Comparison of ENCODE assay signal across 1 cellular context in the genomic region with DNA sequence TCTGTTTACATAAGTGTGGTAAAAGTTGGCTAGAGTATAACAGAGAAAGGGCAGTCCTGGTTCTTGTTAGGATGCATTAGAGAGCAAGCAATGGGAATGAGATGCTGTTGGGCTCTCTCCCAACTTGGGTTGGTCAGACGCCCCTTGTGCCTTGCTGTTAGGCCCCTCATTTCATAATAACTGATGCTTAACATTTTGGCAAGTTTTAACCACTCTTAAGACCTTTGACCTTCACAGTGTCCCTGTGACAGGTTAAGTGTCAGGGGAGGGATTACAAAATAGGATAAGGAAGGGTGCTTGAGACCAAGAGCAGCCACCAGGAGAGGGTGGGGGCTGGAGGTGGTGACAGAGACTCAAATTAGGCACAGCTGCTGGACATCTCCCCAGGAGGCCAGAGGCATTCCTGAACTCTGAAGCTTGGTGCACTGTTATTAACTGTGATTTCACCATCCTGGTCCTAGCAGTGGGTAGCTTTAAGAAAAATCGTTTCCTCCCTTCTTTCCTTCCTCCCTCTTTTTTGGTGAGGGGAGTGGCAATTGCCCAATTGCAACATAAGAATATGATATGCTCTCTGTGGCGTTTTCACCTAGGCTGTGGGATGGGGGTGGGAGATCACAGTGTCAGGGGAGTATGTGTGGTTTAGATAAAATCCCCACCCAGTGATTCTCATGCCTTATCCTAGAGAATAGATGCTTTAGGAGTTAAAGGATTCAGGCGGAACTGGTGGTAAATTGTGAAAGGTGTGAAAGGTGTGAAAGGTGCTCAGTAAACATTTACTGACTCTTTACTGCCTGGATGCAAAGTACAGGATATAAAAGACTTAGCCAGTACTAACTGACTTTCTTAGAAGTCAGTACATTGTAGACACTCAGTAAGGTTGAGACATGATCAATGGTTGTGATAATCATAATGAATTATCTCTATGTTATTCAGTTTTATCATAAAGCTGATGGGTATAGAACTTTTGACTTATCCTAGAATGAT.
TF ChIP-seq lines count a peak whose summit lies in the region.

No MANE protein-coding gene starts in this region.

TF ChIP-seq in HepG2, 621 proteins besides CTCF, POLR2A, EP300 and RAD21:
- TF ChIP-seq, protein P1, sequence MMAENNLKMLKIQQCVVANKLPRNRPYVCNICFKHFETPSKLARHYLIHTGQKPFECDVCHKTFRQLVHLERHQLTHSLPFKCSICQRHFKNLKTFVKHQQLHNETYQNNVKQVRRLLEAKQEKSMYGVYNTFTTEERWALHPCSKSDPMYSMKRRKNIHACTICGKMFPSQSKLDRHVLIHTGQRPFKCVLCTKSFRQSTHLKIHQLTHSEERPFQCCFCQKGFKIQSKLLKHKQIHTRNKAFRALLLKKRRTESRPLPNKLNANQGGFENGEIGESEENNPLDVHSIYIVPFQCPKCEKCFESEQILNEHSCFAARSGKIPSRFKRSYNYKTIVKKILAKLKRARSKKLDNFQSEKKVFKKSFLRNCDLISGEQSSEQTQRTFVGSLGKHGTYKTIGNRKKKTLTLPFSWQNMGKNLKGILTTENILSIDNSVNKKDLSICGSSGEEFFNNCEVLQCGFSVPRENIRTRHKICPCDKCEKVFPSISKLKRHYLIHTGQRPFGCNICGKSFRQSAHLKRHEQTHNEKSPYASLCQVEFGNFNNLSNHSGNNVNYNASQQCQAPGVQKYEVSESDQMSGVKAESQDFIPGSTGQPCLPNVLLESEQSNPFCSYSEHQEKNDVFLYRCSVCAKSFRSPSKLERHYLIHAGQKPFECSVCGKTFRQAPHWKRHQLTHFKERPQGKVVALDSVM (CRISPR knock-in tag; IDR thresholded peaks at IDR 0.05): no peak
- TF ChIP-seq NFIB (CRISPR knock-in tag; IDR thresholded peaks at IDR 0.05; ENCODE audit: borderline replicate concordance): no peak
- TF ChIP-seq, protein P2, sequence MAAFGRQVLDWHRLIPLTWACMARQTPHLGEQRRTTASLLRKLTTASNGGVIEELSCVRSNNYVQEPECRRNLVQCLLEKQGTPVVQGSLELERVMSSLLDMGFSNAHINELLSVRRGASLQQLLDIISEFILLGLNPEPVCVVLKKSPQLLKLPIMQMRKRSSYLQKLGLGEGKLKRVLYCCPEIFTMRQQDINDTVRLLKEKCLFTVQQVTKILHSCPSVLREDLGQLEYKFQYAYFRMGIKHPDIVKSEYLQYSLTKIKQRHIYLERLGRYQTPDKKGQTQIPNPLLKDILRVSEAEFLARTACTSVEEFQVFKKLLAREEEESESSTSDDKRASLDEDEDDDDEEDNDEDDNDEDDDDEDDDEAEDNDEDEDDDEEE (CRISPR knock-in tag; IDR thresholded peaks at IDR 0.05): no peak
TF ChIP-seq in HepG2: peak in this region for 0.
